In genomic region chr2:205077159-205077558, GRCh38 we compare ENCODE assay signal across 27 cellular contexts.
A peak's percentile ranks its signal among the peaks of the same experiment; 100 is the strongest.
DNase-seq lines count a peak whose midpoint lies in the region; ATAC-seq, FAIRE-seq and TF ChIP-seq lines count a peak whose summit lies in the region.
"Had no signal": no experiment of that assay in that cellular context is flagged by ENCODE, and none has a peak within 500 bp of the region (broad histone marks: within the 10 kb centered on the region; RNA-seq: fewer than 3 reads in every experiment).

No MANE protein-coding gene starts in this region.

- peak in 4 of 5 donors; percentile 36 to 60 (median 51) for DNase-seq in CD4-positive, alpha-beta memory T cell
- no peak for DNase-seq in activated CD4-positive, alpha-beta memory T cell treated with anti-CD3 and anti-CD28 coated beads, Interleukin-2, amount 10 ng/mL, durations not matched to agents 7 days and 5 days
- DNase-seq in endothelial cell of umbilical vein (ENCODE audit: low read depth, low spot score) (peak; percentile 12), spleen (no peak), upper lobe of left lung (no peak), mesenchymal stem cell (no peak)
- DNase-seq: AML-193; Calu3; EL; lower lobe of right lung; NCI-H1092; NCI-H1930; NCI-H226; NCI-H82; PC-9; SJCRH30; stimulated activated CD4-positive, alpha-beta T cell treated with anti-CD3 and anti-CD28 coated beads, Interleukin-4, amount 100 ng/mL, for 24 hours had no signal

- H2BK120ac ChIP-seq in mesenchymal stem cell (ENCODE audit: low read depth, low read length) = no peak overlapping the region

- peaks cover 31 to 41% (median 35%) of the 10 kb centered on the region in 4 donors for H3K4me1 Mint-ChIP-seq in CD4-positive, alpha-beta memory T cell
- peaks cover 30% of the 10 kb centered on the region for H3K4me1 Mint-ChIP-seq in activated CD4-positive, alpha-beta memory T cell treated with anti-CD3 and anti-CD28 coated beads, Interleukin-2, amount 10 ng/mL, durations not matched to agents 7 days and 5 days

- no peaks in the 10 kb centered on the region for H3K9me3 ChIP-seq in CD4-positive, alpha-beta memory T cell (ENCODE audit: control insufficient read depth in 1 of 2, low read length in 2 of 2)
- H3K9me3 ChIP-seq in HEK293 (ENCODE audit: control insufficient read depth, insufficient read depth, low read depth, low read length) (no peaks in the 10 kb centered on the region), endothelial cell of umbilical vein (replicated peaks; ENCODE audit: control insufficient read depth, insufficient read depth, low read length) (no peaks in the 10 kb centered on the region), spleen (no peaks in the 10 kb centered on the region), upper lobe of left lung (no peaks in the 10 kb centered on the region), mesenchymal stem cell (ENCODE audit: control insufficient read depth, low read length) (no peaks in the 10 kb centered on the region)
- H3K9me3 ChIP-seq: HAP-1, lower lobe of right lung, SJCRH30 had no signal

- H2BK12ac ChIP-seq in mesenchymal stem cell (ENCODE audit: low read length in 2 of 2) = no peak overlapping the region

- H3K4me3 ChIP-seq in CD4-positive, alpha-beta memory T cell (ENCODE audit: low read length in 2 of 2) = peak overlapping the region in 1 of 2 donors; percentile 5
- no peak overlapping the region for H3K4me3 ChIP-seq in HEK293 (ENCODE audit: low read depth, low read length)
- H3K4me3 ChIP-seq in endothelial cell of umbilical vein (replicated peaks in 1 of 3; ENCODE audit: insufficient read depth in 1 of 3, low read depth in 1 of 3, low read length in 3 of 3) = no peak overlapping the region
- H3K4me3 ChIP-seq in spleen = no peak overlapping the region
- H3K4me3 ChIP-seq in upper lobe of left lung = no peak overlapping the region
- no peak overlapping the region for H3K4me3 ChIP-seq in mesenchymal stem cell (ENCODE audit: insufficient read depth in 1 of 2, low read depth in 1 of 2, low read length in 2 of 2)
- H3K4me3 ChIP-seq: HAP-1, hepatocyte, lower lobe of right lung, PC-9, SJCRH30, smooth muscle cell had no signal

- no peak overlapping the region for H2BK15ac ChIP-seq in mesenchymal stem cell (ENCODE audit: low read depth, poor library complexity, severe bottlenecking)

- H2BK5ac ChIP-seq in mesenchymal stem cell (ENCODE audit: low read depth, low read length, poor library complexity, severe bottlenecking) = no peak overlapping the region

- intact Hi-C loops in CD4-positive, alpha-beta memory T cell (cut with micrococcal nuclease) = loop anchor here (5.0 kb wide), 1 partner anchor 110 kb away; no protein-coding TSS in a partner anchor
- intact Hi-C loops in endothelial cell of umbilical vein (cut with micrococcal nuclease) (no loop called here), spleen (cut with DNase I; ENCODE audit: low total_unique reads) (no loop called here)

- TF ChIP-seq POLR2A in endothelial cell of umbilical vein (IDR thresholded peaks at IDR 0.05; ENCODE audit: low read depth, low read length) (no peak), spleen (IDR thresholded peaks at IDR 0.05) (no peak), upper lobe of left lung (IDR thresholded peaks at IDR 0.05) (no peak)

- peak overlapping the region; percentile 51 to 73 (median 68) for H3K4me3 Mint-ChIP-seq in CD4-positive, alpha-beta memory T cell
- H3K4me3 Mint-ChIP-seq in activated CD4-positive, alpha-beta memory T cell treated with anti-CD3 and anti-CD28 coated beads, Interleukin-2, amount 10 ng/mL, durations not matched to agents 7 days and 5 days = peak overlapping the region; percentile 49
- H3K4me3 Mint-ChIP-seq: type B pancreatic cell, WTC11 had no signal

- POLR2A ChIA-PET in CD4-positive, alpha-beta memory T cell (lab: Charles Lee; ENCODE audit: partially characterized antibody) = no interaction called here
- POLR2A ChIA-PET in HEK293 (lab: Yijun Ruan, JAX) (no interaction called here), endothelial cell of umbilical vein (lab: Charles Lee) (no interaction called here)
- POLR2A ChIA-PET in activated CD4-positive, alpha-beta memory T cell treated with anti-CD3 and anti-CD28 coated beads, Interleukin-2, amount 10 ng/mL, durations not matched to agents 7 days and 5 days (lab: Charles Lee) = no interaction called here

- no peak overlapping the region for H2AK5ac ChIP-seq in mesenchymal stem cell (ENCODE audit: low read length, severe bottlenecking)

- no peaks in the 10 kb centered on the region for H3K9me1 ChIP-seq in endothelial cell of umbilical vein (replicated peaks; ENCODE audit: control insufficient read depth, extremely low read depth, insufficient read depth, low read length)

- no peak overlapping the region for H3K14ac ChIP-seq in mesenchymal stem cell (ENCODE audit: low read length in 2 of 2)

- dilution Hi-C loops in endothelial cell of umbilical vein (cut with MboI; ENCODE audit: extremely low pct_ligation_motif_present, low sequenced_read_pairs) = no loop called here

- H3K36me3 ChIP-seq in CD4-positive, alpha-beta memory T cell (ENCODE audit: insufficient read depth, low read length) = no peaks in the 10 kb centered on the region
- no peaks in the 10 kb centered on the region for H3K36me3 ChIP-seq in HEK293 (ENCODE audit: control insufficient read depth in 2 of 2, insufficient read depth in 1 of 2, low read length in 2 of 2)
- H3K36me3 ChIP-seq in endothelial cell of umbilical vein (ENCODE audit: control insufficient read depth in 2 of 2, extremely low read depth in 1 of 2, insufficient read depth in 2 of 2, low read length in 2 of 2) = no peaks in the 10 kb centered on the region
- no peaks in the 10 kb centered on the region for H3K36me3 ChIP-seq in spleen
- H3K36me3 ChIP-seq in upper lobe of left lung = no peaks in the 10 kb centered on the region
- no peaks in the 10 kb centered on the region for H3K36me3 ChIP-seq in mesenchymal stem cell (ENCODE audit: control insufficient read depth in 1 of 2, insufficient read depth in 2 of 2, low read depth in 1 of 2, low read length in 2 of 2)
- H3K36me3 ChIP-seq: HAP-1, lower lobe of right lung, SJCRH30 had no signal

- no peak overlapping the region for H4K8ac ChIP-seq in mesenchymal stem cell (ENCODE audit: low read length)

- no peak overlapping the region for H4K91ac ChIP-seq in mesenchymal stem cell (ENCODE audit: low read length)

- H3K27ac ChIP-seq in CD4-positive, alpha-beta memory T cell (ENCODE audit: low read depth, low read length) = peak overlapping the region; percentile 38
- H3K27ac ChIP-seq in HEK293 (ENCODE audit: extremely low read depth, low read depth, low read length) (no peak overlapping the region), endothelial cell of umbilical vein (ENCODE audit: insufficient read depth, low read depth, low read length) (no peak overlapping the region), spleen (no peak overlapping the region), upper lobe of left lung (no peak overlapping the region), mesenchymal stem cell (ENCODE audit: low read length, poor library complexity, severe bottlenecking) (no peak overlapping the region)
- H3K27ac ChIP-seq: hepatocyte, KMS-11, lower lobe of right lung, PC-9, SJCRH30 had no signal

- no peak overlapping the region for H3K23ac ChIP-seq in mesenchymal stem cell (ENCODE audit: low read length in 2 of 2)

- no peaks in the 10 kb centered on the region for H3K79me1 ChIP-seq in mesenchymal stem cell (replicated peaks; ENCODE audit: low read length, poor library complexity, severe bottlenecking)

- H3K4me2 ChIP-seq in endothelial cell of umbilical vein (ENCODE audit: insufficient read depth, low read length) = no peak overlapping the region
- no peak overlapping the region for H3K4me2 ChIP-seq in mesenchymal stem cell (ENCODE audit: low read length, poor library complexity, severe bottlenecking)
- H3K4me2 ChIP-seq: hepatocyte, KMS-11, PC-9, smooth muscle cell had no signal

- no peak for FAIRE-seq in endothelial cell of umbilical vein (lab: Jason Lieb, UNC)
- FAIRE-seq: bronchial epithelial cell, HTR-8/SVneo, keratinocyte had no signal

- no peaks in the 10 kb centered on the region for H3K27me3 Mint-ChIP-seq in CD4-positive, alpha-beta memory T cell
- peaks cover 2% of the 10 kb centered on the region for H3K27me3 Mint-ChIP-seq in activated CD4-positive, alpha-beta memory T cell treated with anti-CD3 and anti-CD28 coated beads, Interleukin-2, amount 10 ng/mL, durations not matched to agents 7 days and 5 days
- H3K27me3 Mint-ChIP-seq: type B pancreatic cell had no signal

- H3K36me3 Mint-ChIP-seq in CD4-positive, alpha-beta memory T cell = peaks cover 0 to 3% of the 10 kb centered on the region in 2 donors
- H3K36me3 Mint-ChIP-seq in activated CD4-positive, alpha-beta memory T cell treated with anti-CD3 and anti-CD28 coated beads, Interleukin-2, amount 10 ng/mL, durations not matched to agents 7 days and 5 days (ENCODE audit: low read depth) = peaks cover 8% of the 10 kb centered on the region
- H3K36me3 Mint-ChIP-seq: type B pancreatic cell, WTC11 had no signal

- H3K18ac ChIP-seq in mesenchymal stem cell (ENCODE audit: low read depth in 1 of 2, low read length in 2 of 2) = no peak overlapping the region

- CTCF ChIA-PET in CD4-positive, alpha-beta memory T cell (lab: Charles Lee; ENCODE audit: partially characterized antibody) = interaction anchor here (1.0 kb wide), 1 partner anchor 9 kb away, joined by 3 read pairs; no protein-coding TSS in a partner anchor
- CTCF ChIA-PET in HEK293 (lab: Yijun Ruan, JAX) (no interaction called here), endothelial cell of umbilical vein (lab: Charles Lee) (interaction anchor here (2.0 kb wide), 1 partner anchor 599 kb away, joined by 4 read pairs; no protein-coding TSS in a partner anchor)
- CTCF ChIA-PET in activated CD4-positive, alpha-beta memory T cell treated with anti-CD3 and anti-CD28 coated beads, Interleukin-2, amount 10 ng/mL, durations not matched to agents 7 days and 5 days (lab: Charles Lee) = no interaction called here

- ATAC-seq in upper lobe of left lung (ENCODE audit: low FRiP score in 2 of 2) = no peak
- ATAC-seq: lower lobe of right lung had no signal

- H3K9ac ChIP-seq in endothelial cell of umbilical vein (replicated peaks; ENCODE audit: extremely low read depth, insufficient read depth, low read length) (no peak overlapping the region), mesenchymal stem cell (ENCODE audit: low read length) (no peak overlapping the region)
- H3K9ac ChIP-seq: KMS-11 had no signal

- H3K9me3 Mint-ChIP-seq in CD4-positive, alpha-beta memory T cell = peaks cover 0 to 2% (median 0%) of the 10 kb centered on the region in 8 donors
- peaks cover 2% of the 10 kb centered on the region for H3K9me3 Mint-ChIP-seq in activated CD4-positive, alpha-beta memory T cell treated with anti-CD3 and anti-CD28 coated beads, Interleukin-2, amount 10 ng/mL, durations not matched to agents 7 days and 5 days
- H3K9me3 Mint-ChIP-seq: type B pancreatic cell, WTC11 had no signal

- H3K79me2 ChIP-seq in endothelial cell of umbilical vein (ENCODE audit: control insufficient read depth, insufficient read depth, low read length) = no peaks in the 10 kb centered on the region
- H3K79me2 ChIP-seq: hepatocyte had no signal

- peaks cover 47% of the 10 kb centered on the region for H3K4me1 ChIP-seq in CD4-positive, alpha-beta memory T cell (ENCODE audit: insufficient read depth, low read length)
- H3K4me1 ChIP-seq in HEK293 (ENCODE audit: control insufficient read depth, insufficient read depth, low read length) (peaks cover 5% of the 10 kb centered on the region; the same call in 1 of the 2 replicates), endothelial cell of umbilical vein (ENCODE audit: control insufficient read depth, extremely low read depth, insufficient read depth, low read length) (no peaks in the 10 kb centered on the region), spleen (no peaks in the 10 kb centered on the region), upper lobe of left lung (no peaks in the 10 kb centered on the region), mesenchymal stem cell (ENCODE audit: control insufficient read depth, insufficient read depth, low read depth, low read length) (no peaks in the 10 kb centered on the region)
- H3K4me1 ChIP-seq: lower lobe of right lung, SJCRH30 had no signal

- WGBS in spleen, 5 donors = 35 to 50% (median 41%) methylated on average over 3 of the region's 3 CpGs
- WGBS in upper lobe of left lung, 2 donors = 50 to 55% methylated on average over 3 of the region's 3 CpGs
- 100% methylated on average over 1 of the region's 3 CpGs for WGBS in mesenchymal stem cell

- H3K4ac ChIP-seq in mesenchymal stem cell (ENCODE audit: low read depth in 1 of 2, low read length in 2 of 2) = no peak overlapping the region

- H2AFZ ChIP-seq in endothelial cell of umbilical vein (ENCODE audit: low read depth, low read length) = no peak overlapping the region
- no peak overlapping the region for H2AFZ ChIP-seq in mesenchymal stem cell (ENCODE audit: low read depth, low read length)
- H2AFZ ChIP-seq: hepatocyte, PC-9 had no signal

- TF ChIP-seq EP300 in upper lobe of left lung (IDR thresholded peaks at IDR 0.05) = no peak

- TF ChIP-seq CTCF in HEK293 (tag by site-specific recombination; IDR thresholded peaks at IDR 0.05) (no peak), endothelial cell of umbilical vein (IDR thresholded peaks at IDR 0.05; ENCODE audit: extremely low read depth in 1 of 2, insufficient read depth in 1 of 2, low read depth in 1 of 2, low read length in 2 of 2) (no peak), spleen (IDR thresholded peaks at IDR 0.05 in 8 of 11, conservative IDR thresholded peaks at IDR 0.05 in 3 of 11) (no peak), upper lobe of left lung (IDR thresholded peaks at IDR 0.05) (no peak)

- no peaks in the 10 kb centered on the region for H3K27me3 ChIP-seq in CD4-positive, alpha-beta memory T cell (ENCODE audit: insufficient read depth, low read length)
- H3K27me3 ChIP-seq in endothelial cell of umbilical vein (ENCODE audit: control insufficient read depth in 2 of 2, insufficient read depth in 2 of 2, low read length in 2 of 2) = no peaks in the 10 kb centered on the region
- no peaks in the 10 kb centered on the region for H3K27me3 ChIP-seq in spleen (replicated peaks in 1 of 7)
- H3K27me3 ChIP-seq in upper lobe of left lung = no peaks in the 10 kb centered on the region
- no peaks in the 10 kb centered on the region for H3K27me3 ChIP-seq in mesenchymal stem cell (ENCODE audit: control insufficient read depth in 1 of 2, insufficient read depth in 1 of 2, low read length in 2 of 2)
- H3K27me3 ChIP-seq: hepatocyte, SJCRH30 had no signal

- H4K20me1 ChIP-seq in endothelial cell of umbilical vein (replicated peaks; ENCODE audit: control insufficient read depth, extremely low read depth, insufficient read depth, low read length) = no peaks in the 10 kb centered on the region

- no TSS peak for BruUV-seq in endothelial cell of umbilical vein (replicated peaks; lab: Mats Ljungman, UMichigan)

- peak overlapping the region; percentile 65 to 92 (median 81) for H3K27ac Mint-ChIP-seq in CD4-positive, alpha-beta memory T cell
- peak overlapping the region; percentile 85 for H3K27ac Mint-ChIP-seq in activated CD4-positive, alpha-beta memory T cell treated with anti-CD3 and anti-CD28 coated beads, Interleukin-2, amount 10 ng/mL, durations not matched to agents 7 days and 5 days
- H3K27ac Mint-ChIP-seq: type B pancreatic cell, WTC11 had no signal

Comparison
In these comparisons a context has a peak if more than half of its experiments do, and no peak if none do; other contexts are left out.
1. DNase-seq: peak in CD4-positive, alpha-beta memory T cell (4 of 5) and endothelial cell of umbilical vein (single experiment); none in activated CD4-positive, alpha-beta memory T cell treated with anti-CD3 and anti-CD28 coated beads, Interleukin-2, amount 10 ng/mL, durations not matched to agents 7 days and 5 days (single experiment), spleen (single experiment), upper lobe of left lung (0 of 2) and mesenchymal stem cell (single experiment).
2. CTCF ChIA-PET loops: an anchor here in CD4-positive, alpha-beta memory T cell (1.0 kb wide) and endothelial cell of umbilical vein (2.0 kb wide); none called in HEK293 and activated CD4-positive, alpha-beta memory T cell treated with anti-CD3 and anti-CD28 coated beads, Interleukin-2, amount 10 ng/mL, durations not matched to agents 7 days and 5 days.